In the genomic region with DNA sequence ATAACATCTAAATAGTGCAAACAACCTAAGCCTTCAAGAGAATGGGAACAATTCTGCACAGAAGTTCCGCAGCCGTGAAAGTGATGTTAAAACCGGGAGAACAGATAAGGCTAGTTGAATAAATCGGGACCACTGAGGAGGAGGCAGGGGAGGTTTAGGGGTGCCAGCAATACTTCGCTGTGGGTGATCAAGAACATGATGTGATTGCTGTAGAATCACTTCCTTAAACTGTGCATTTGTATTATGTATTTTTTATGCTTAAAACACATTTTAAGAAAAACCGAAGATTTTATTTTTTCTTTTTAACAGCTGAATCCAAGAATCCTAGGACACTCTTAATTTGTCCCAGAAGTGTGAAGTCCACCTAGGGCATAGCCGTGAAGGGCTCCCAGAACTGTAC, we compare ENCODE assay signal across 9 cellular contexts. TPM values are rescaled to one million over a fixed set of nuclear protein-coding genes. Genes with fewer than 3 reads are reported as not detected.
A peak's percentile ranks its signal among the peaks of the same experiment; 100 is the strongest.
DNase-seq lines count a peak whose midpoint lies in the region; ATAC-seq and TF ChIP-seq lines count a peak whose summit lies in the region.
"Had no signal": no experiment of that assay in that cellular context is flagged by ENCODE, and none has a peak within 500 bp of the region (broad histone marks: within the 10 kb centered on the region; RNA-seq: fewer than 3 reads in every experiment).

No MANE protein-coding gene starts in this region.

- POLR2A ChIA-PET in activated B cell treated with CpG ODN at 0.5 μM for 24 hours (lab: Charles Lee) = interaction anchor here (0.6 to 1.4 kb wide), 3 partner anchors 25 to 521 kb away, joined by 3 to 4 read pairs (median 3); no protein-coding TSS in a partner anchor

- H3K36me3 Mint-ChIP-seq in activated naive CD4-positive, alpha-beta T cell treated with anti-CD3 and anti-CD28 coated beads, Interleukin-2, amount 50 U/mL, for 24 hours = no peaks in the 10 kb centered on the region
- H3K36me3 Mint-ChIP-seq in activated B cell treated with CpG ODN at 0.5 μM for 24 hours (ENCODE audit: low read depth) = peaks cover 2% of the 10 kb centered on the region

- no peaks in the 10 kb centered on the region for H3K9me3 Mint-ChIP-seq in activated naive CD4-positive, alpha-beta T cell treated with anti-CD3 and anti-CD28 coated beads, Interleukin-2, amount 50 U/mL, for 24 hours
- no peaks in the 10 kb centered on the region for H3K9me3 Mint-ChIP-seq in activated B cell treated with CpG ODN at 0.5 μM for 24 hours

- H3K27ac Mint-ChIP-seq in activated naive CD4-positive, alpha-beta T cell treated with anti-CD3 and anti-CD28 coated beads, Interleukin-2, amount 50 U/mL, for 24 hours = peak overlapping the region; percentile 51
- peak overlapping the region; percentile 41 for H3K27ac Mint-ChIP-seq in activated B cell treated with CpG ODN at 0.5 μM for 24 hours

- peak overlapping the region; percentile 93 for H3K4me3 Mint-ChIP-seq in activated naive CD4-positive, alpha-beta T cell treated with anti-CD3 and anti-CD28 coated beads, Interleukin-2, amount 50 U/mL, for 24 hours
- peak overlapping the region; percentile 91 for H3K4me3 Mint-ChIP-seq in activated B cell treated with CpG ODN at 0.5 μM for 24 hours

- no peaks in the 10 kb centered on the region for H3K27me3 Mint-ChIP-seq in activated naive CD4-positive, alpha-beta T cell treated with anti-CD3 and anti-CD28 coated beads, Interleukin-2, amount 50 U/mL, for 24 hours
- H3K27me3 Mint-ChIP-seq in activated B cell treated with CpG ODN at 0.5 μM for 24 hours = peaks cover 2% of the 10 kb centered on the region

- peaks cover 4% of the 10 kb centered on the region for H3K27me3 ChIP-seq in transverse colon

- TF ChIP-seq EP300 in transverse colon (IDR thresholded peaks at IDR 0.05; ENCODE audit: low read depth) = no peak

- H3K9me3 ChIP-seq in iPS-18c (ENCODE audit: control insufficient read depth, insufficient read depth, low read length) = no peaks in the 10 kb centered on the region
- no peaks in the 10 kb centered on the region for H3K9me3 ChIP-seq in transverse colon
- H3K9me3 ChIP-seq: SK-N-SH had no signal

- in situ Hi-C loops in transverse colon (cut with MboI; ENCODE audit: low pct_ligation_motif_present in 1 of 4, low pct_unique_long_range_greater_than_20kb in 1 of 4, low sequenced_read_pairs in 3 of 4) = loop anchor here (10.0 to 25.0 kb wide), 10 partner anchors 493 to 1481 kb away; no protein-coding TSS in a partner anchor

- WGBS in transverse colon (ENCODE audit: low coverage in 1 of 2), 2 donors = 70 to 81% methylated on average over 6 to 7 of the region's 7 CpGs

- peak overlapping the region in 1 of 4 donors; percentile 2 for H3K27ac ChIP-seq in transverse colon

- peak overlapping the region; percentile 51; the same call in 1 of the 2 replicates for H3K4me3 ChIP-seq in iPS-18c (ENCODE audit: insufficient read depth, low read depth, low read length)
- peak overlapping the region in 3 of 4 donors; percentile 41 to 59 (median 44) for H3K4me3 ChIP-seq in transverse colon

- TF ChIP-seq CTCF in activated B cell treated with CpG ODN at 0.5 μM for 24 hours (IDR thresholded peaks at IDR 0.05) (no peak), transverse colon (IDR thresholded peaks at IDR 0.05) (no peak)

- H3K36me3 ChIP-seq in transverse colon = no peaks in the 10 kb centered on the region

- ATAC-seq in activated B cell treated with CpG ODN at 0.5 μM for 24 hours (ENCODE audit: low read depth) = no peak
- no peak for ATAC-seq in GM21526 (IDR thresholded peaks at IDR 0.05; ENCODE audit: low FRiP score, unreplicated experiment)
- no peak for ATAC-seq in HG03045 (IDR thresholded peaks at IDR 0.05; ENCODE audit: unreplicated experiment)

- no peak for DNase-seq in activated naive CD4-positive, alpha-beta T cell (lab: John Stamatoyannopoulos, UW)
- DNase-seq in activated B cell treated with CpG ODN at 0.5 μM for 24 hours (no peak), transverse colon (no peak), NCI-H526 (lab: John Stamatoyannopoulos, UW) (no peak)

- peaks cover 32% of the 10 kb centered on the region for H3K4me1 Mint-ChIP-seq in activated naive CD4-positive, alpha-beta T cell treated with anti-CD3 and anti-CD28 coated beads, Interleukin-2, amount 50 U/mL, for 24 hours
- peaks cover 22% of the 10 kb centered on the region for H3K4me1 Mint-ChIP-seq in activated B cell treated with CpG ODN at 0.5 μM for 24 hours

- CTCF ChIA-PET in activated B cell treated with CpG ODN at 0.5 μM for 24 hours (lab: Charles Lee) = no interaction called here

- peaks cover 5 to 19% (median 10%) of the 10 kb centered on the region in 4 donors for H3K4me1 ChIP-seq in transverse colon

- no peak for TF ChIP-seq POLR2A in transverse colon (IDR thresholded peaks at IDR 0.05)

- intact Hi-C loops in activated B cell treated with CpG ODN at 0.5 μM for 24 hours (cut with micrococcal nuclease) = loop anchor here (2.0 kb wide), 2 partner anchors 33 to 231 kb away; a partner anchor contains a TSS
- intact Hi-C loops in transverse colon (cut with DNase I; ENCODE audit: low total_unique reads) = no loop called here

RNA-seq across cellular contexts. Expression of a gene that starts 33.6 kb away (rescaled TPM):
- total RNA-seq in activated B cell treated with CpG ODN at 0.5 μM for 24 hours (18.4 and 22.8 TPM in 2 replicates), transverse colon (10 to 100 TPM in 2 of 4 donors, 1 to 10 TPM in 2; 3.0 to 23.3 (median 9.9) TPM)
